22 cellular contexts compared by ENCODE assay signal in genomic region chr7:158999496-158999895, GRCh38.
"Had no signal": no experiment of that assay in that cellular context is flagged by ENCODE, and none has a peak within 500 bp of the region (broad histone marks: within the 10 kb centered on the region; RNA-seq: fewer than 3 reads in every experiment).

No MANE protein-coding gene starts in this region.

- ATAC-seq: HepG2 had no signal

- H3K36me3 Mint-ChIP-seq: IgD-negative memory B cell had no signal

- H3K4me3 Mint-ChIP-seq: IgD-negative memory B cell had no signal

- H3K9me2 ChIP-seq: SK-N-SH had no signal

- H3K4me3 ChIP-seq: MG63 had no signal

- H3K9ac ChIP-seq: SK-N-SH had no signal

- DNase-seq: Karpas-422, KG1, MG63, NCI-H1092, NCI-H1105 treated with DMSO at 0.1 percent for 48 hours, NCI-H1436, NCI-H187, NCI-H2029, NCI-H2081 treated with DMSO at 0.1 percent for 48 hours, NCI-H2171, NCI-H226, NCI-H446, NCI-H510A, NCI-H524 treated with DMSO at 0.1 percent for 48 hours, NCI-H69, NCI-H774, RPMI8226, SHP77, SK-N-SH, SW 1271 had no signal

- H3K9me3 ChIP-seq: MG63, SK-N-SH had no signal

- H3K4me2 ChIP-seq: SK-N-SH had no signal

- H3K36me3 ChIP-seq: MG63 had no signal
